Comparison of ENCODE assay signal across 8 cellular contexts in genomic region chr2:60880988-60881932, GRCh38. TPM values are rescaled to one million over a fixed set of nuclear protein-coding genes. Genes with fewer than 3 reads are reported as not detected.
DNase-seq lines count a peak whose midpoint lies in the region; ATAC-seq and TF ChIP-seq lines count a peak whose summit lies in the region.

Gene REL (plus strand): TSS chr2:60881574. CDS start chr2:60881841, 267 bp downstream.

- ATAC-seq in GM21447 (IDR thresholded peaks at IDR 0.05; ENCODE audit: unreplicated experiment) = peak; percentile 73

- H3K9ac ChIP-seq in HUES6 (ENCODE audit: low read length) = peak within 1 kb of the TSS; percentile 84

- H3K9me3 ChIP-seq in HUES6 (ENCODE audit: control insufficient read depth, insufficient read depth, low read depth, low read length) (no peaks in the 10 kb centered on the region), OCI-LY7 (ENCODE audit: low read length) (no peaks in the 10 kb centered on the region)

- H3K4me1 ChIP-seq in HUES6 (ENCODE audit: control insufficient read depth, insufficient read depth, low read length) (peaks cover 12% of the 10 kb centered on the region), OCI-LY7 (ENCODE audit: insufficient read depth, low read length, poor library complexity, severe bottlenecking) (peaks cover 24% of the 10 kb centered on the region)

- peak within 1 kb of the TSS; percentile 96 for H3K4me2 ChIP-seq in OCI-LY7 (ENCODE audit: low read length)

- H3K36me3 ChIP-seq in HUES6 (ENCODE audit: control insufficient read depth, insufficient read depth, low read length) = no peaks in the 10 kb centered on the region
- H3K36me3 ChIP-seq in OCI-LY7 (ENCODE audit: insufficient read depth, low read length) = peaks cover 36% of the 10 kb centered on the region

- H3K27me3 ChIP-seq in HUES6 (ENCODE audit: control insufficient read depth, insufficient read depth, low read length) = peaks cover 4% of the 10 kb centered on the region; the same call in 1 of the 2 replicates

- H3K9me2 ChIP-seq in OCI-LY7 (ENCODE audit: insufficient read depth, low read length) = no peaks in the 10 kb centered on the region

- BruUV-seq in OCI-LY7 (replicated peaks; lab: Mats Ljungman, UMichigan) = no TSS peak

- peak within 1 kb of the TSS; percentile 37; the same call in 1 of the 2 replicates for H2AFZ ChIP-seq in OCI-LY7 (ENCODE audit: low read length)

- intact Hi-C loops in OCI-LY7 (cut with micrococcal nuclease; ENCODE audit: unreplicated experiment) = loop anchor here (10.0 kb wide), 2 partner anchors 326 to 544 kb away; partner anchors contain the start of gene BCL11A

- DNase-seq in DMS114 treated with DMSO at 0.1 percent for 48 hours (lab: John Stamatoyannopoulos, UW; ENCODE audit: unreplicated experiment) (peak; percentile 63), OCI-LY7 (ENCODE audit: low spot score) (peak; percentile 93), activated T-cell treated with anti-CD3 and anti-CD28 coated beads for 4 hours (peak; percentile 82), epithelial cell of proximal tubule (ENCODE audit: low read depth) (no peak), mucosa of gallbladder (ENCODE audit: low spot score) (peak; percentile 93)
- DNase-seq in stimulated activated CD8-positive, alpha-beta memory T cell treated with anti-CD3 and anti-CD28 coated beads, Interleukin-4, amount 100 ng/mL, for 24 hours (ENCODE audit: low read depth) = peak; percentile 88

- CTCF ChIA-PET in OCI-LY7 (lab: Charles Lee; ENCODE audit: unreplicated experiment) = interaction anchor here (0.9 to 2.4 kb wide), 4 partner anchors 37 to 64 kb away, joined by 3 to 11 read pairs (median 5); no protein-coding TSS in a partner anchor

- POLR2A ChIA-PET in OCI-LY7 (lab: Charles Lee) = interaction anchor here (0.9 to 4.3 kb wide), 19 partner anchors 10 to 111 kb away, joined by 3 to 89 read pairs (median 4); no protein-coding TSS in a partner anchor

- peak within 1 kb of the TSS; percentile 78; the same call in 1 of the 2 replicates for H3K27ac ChIP-seq in HUES6 (ENCODE audit: low read depth, low read length)
- H3K27ac ChIP-seq in OCI-LY7 (ENCODE audit: low read depth, low read length, poor library complexity, severe bottlenecking) = peak within 1 kb of the TSS; percentile 84

- H3K4me3 ChIP-seq in HUES6 (ENCODE audit: low read depth, low read length) = peak within 1 kb of the TSS; percentile 79
- H3K4me3 ChIP-seq in OCI-LY7 (ENCODE audit: low read depth, low read length, poor library complexity, severe bottlenecking) = peak within 1 kb of the TSS; percentile 88
- peak within 1 kb of the TSS; percentile 88 for H3K4me3 ChIP-seq in epithelial cell of proximal tubule (ENCODE audit: low read depth, low read length)

- peaks cover 58% of the 10 kb centered on the region for H3K79me2 ChIP-seq in OCI-LY7 (ENCODE audit: insufficient read depth, low read depth, low read length)

- peaks cover 12% of the 10 kb centered on the region; the same call in 1 of the 2 replicates for H4K20me1 ChIP-seq in OCI-LY7 (ENCODE audit: insufficient read depth, low read length)

- peak; percentile 50; the same call in 1 of the 2 replicates for TF ChIP-seq CTCF in OCI-LY7 (conservative IDR thresholded peaks at IDR 0.05; ENCODE audit: low read length)
- TF ChIP-seq CTCF in epithelial cell of proximal tubule (conservative IDR thresholded peaks at IDR 0.05; ENCODE audit: low read depth, low read length) = peak; percentile 18

RNA-seq across cellular contexts. Expression of gene REL, which starts in this region (rescaled TPM):
- 49.9 and 50.2 TPM in 2 replicates for total RNA-seq in OCI-LY7 (2014; rRNA removed; shearing (Covaris generic))
- 81.1 and 82.7 TPM in 2 replicates for total RNA-seq in OCI-LY7 (2022)
- total RNA-seq in epithelial cell of proximal tubule = 2.4 and 3.0 TPM in 2 replicates
- 14.0 TPM for total RNA-seq in mucosa of gallbladder
